In the genomic region with DNA sequence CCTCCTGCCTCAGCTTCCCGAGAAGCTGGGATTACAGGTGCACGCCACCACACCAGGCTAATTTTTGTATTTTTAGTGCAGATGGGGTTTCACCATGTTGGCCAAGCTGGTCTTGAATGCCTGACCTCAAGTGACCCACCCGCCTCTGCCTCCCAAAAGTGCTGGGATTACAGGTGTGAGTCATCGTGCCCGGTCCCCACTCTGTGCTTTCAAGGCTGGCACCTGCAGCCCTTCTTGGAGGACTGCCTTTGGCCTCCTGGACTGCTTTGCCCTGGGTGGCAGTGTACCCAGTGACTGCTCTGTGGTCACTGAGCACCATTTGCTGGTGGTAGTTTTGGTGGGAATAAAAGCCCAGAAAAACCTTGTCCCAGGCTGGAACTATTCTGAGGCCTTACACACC, we compare ENCODE assay signal across 5 cellular contexts. TPM values are rescaled to one million over a fixed set of nuclear protein-coding genes. Genes with fewer than 3 reads are reported as not detected.
"Had no signal": no experiment of that assay in that cellular context is flagged by ENCODE, and none has a peak within 500 bp of the region (broad histone marks: within the 10 kb centered on the region; RNA-seq: fewer than 3 reads in every experiment).

No MANE protein-coding gene starts in this region.

- H3K9me3 Mint-ChIP-seq: GM23338, H9, IgD-negative memory B cell had no signal

- H3K4me1 Mint-ChIP-seq: GM23338 had no signal

- H3K27me3 Mint-ChIP-seq: IgD-negative memory B cell had no signal

- DNase-seq: H9, HCEC 1CT had no signal

- H3K36me3 Mint-ChIP-seq: IgD-negative memory B cell had no signal

- H3K4me3 ChIP-seq: GM23338 had no signal

- H3K4me3 Mint-ChIP-seq: GM23338, H9, IgD-negative memory B cell had no signal

- ATAC-seq: GM23338 had no signal

- H3K27ac Mint-ChIP-seq: GM23338 had no signal

RNA-seq across cellular contexts. Expression of a gene that starts 20.8 kb away (rescaled TPM):
- total RNA-seq: H1, H9 had no signal
